21 cellular contexts compared by ENCODE assay signal in the genomic region with DNA sequence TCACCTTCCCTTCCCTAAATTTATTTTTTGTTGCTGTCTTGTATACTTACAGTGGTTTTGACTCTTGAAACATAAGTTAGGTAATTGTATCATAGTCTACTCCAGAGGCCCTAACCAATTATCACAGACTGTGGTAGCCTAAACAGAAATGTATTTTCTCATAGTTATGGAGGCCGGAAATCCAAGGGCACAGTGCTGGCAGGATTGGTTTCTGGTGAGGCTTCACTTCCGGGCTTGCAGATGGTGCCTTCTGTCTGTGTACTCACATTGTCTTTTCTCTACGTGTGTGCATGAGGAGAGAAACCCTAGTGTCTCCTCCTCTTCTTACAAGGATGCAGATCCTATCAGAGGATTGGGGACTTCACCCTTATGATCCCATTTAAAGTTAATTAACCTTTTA.
"Had no signal": no experiment of that assay in that cellular context is flagged by ENCODE, and none has a peak within 500 bp of the region (broad histone marks: within the 10 kb centered on the region; RNA-seq: fewer than 3 reads in every experiment).

No MANE protein-coding gene starts in this region.

- H3K4me1 ChIP-seq: pancreas, spleen had no signal

- H3K27me3 Mint-ChIP-seq: activated CD4-positive, alpha-beta T cell treated with anti-CD3 and anti-CD28 coated beads, Interleukin-2, amount 10 ng/mL, durations not matched to agents 24 days and 14 days; activated CD8-positive, alpha-beta T cell treated with anti-CD3 and anti-CD28 coated beads for 36 hours; activated naive CD8-positive, alpha-beta T cell treated with anti-CD3 and anti-CD28 coated beads for 36 hours; dendritic cell treated with granulocyte-macrophage colony-stimulating factor and Interleukin-4, amounts not matched to agents 40 ng/mL and 50 ng/mL, for 4 days; stimulated activated memory B cell treated with anti-CD40 and anti-IgM and Interleukin-4, amounts not matched to agents 10 μg/mL and 1 μg/mL and 100 μg/mL, for 72 hours had no signal

- H3K9me3 Mint-ChIP-seq: activated T-helper 17 cell treated with anti-CD3 and anti-CD28 coated beads, Interleukin-2, amount 50 U/mL, for 72 hours; T-helper 2 cell treated with Interferon-gamma antibody and Interleukin-4, amounts not matched to agents 5 μg/mL and 100 μg/mL, for 36 hours had no signal

- H3K27ac ChIP-seq: pancreas, spleen, thoracic aorta had no signal

- H3K4me1 Mint-ChIP-seq: activated CD4-positive, alpha-beta T cell treated with anti-CD3 and anti-CD28 coated beads, Interleukin-2, amount 10 ng/mL, durations not matched to agents 24 days and 14 days; activated naive CD8-positive, alpha-beta T cell treated with anti-CD3 and anti-CD28 coated beads for 36 hours; activated T-helper 17 cell treated with anti-CD3 and anti-CD28 coated beads, Interleukin-2, amount 50 U/mL, for 72 hours; naive thymus-derived CD4-positive, alpha-beta T cell; stimulated activated memory B cell treated with anti-CD40 and anti-IgM and Interleukin-4, amounts not matched to agents 10 μg/mL and 1 μg/mL and 100 μg/mL, for 72 hours had no signal

- H3K4me3 Mint-ChIP-seq: activated CD4-positive, alpha-beta T cell treated with anti-CD3 and anti-CD28 coated beads, Interleukin-2, amount 10 ng/mL, durations not matched to agents 24 days and 14 days; activated CD8-positive, alpha-beta T cell treated with anti-CD3 and anti-CD28 coated beads for 36 hours; activated naive CD8-positive, alpha-beta T cell treated with anti-CD3 and anti-CD28 coated beads for 36 hours; activated T-helper 17 cell treated with anti-CD3 and anti-CD28 coated beads, Interleukin-2, amount 50 U/mL, for 72 hours; dendritic cell treated with granulocyte-macrophage colony-stimulating factor and Interleukin-4, amounts not matched to agents 40 ng/mL and 50 ng/mL, for 4 days; naive thymus-derived CD4-positive, alpha-beta T cell; stimulated activated memory B cell treated with anti-CD40 and anti-IgM and Interleukin-4, amounts not matched to agents 10 μg/mL and 1 μg/mL and 100 μg/mL, for 72 hours; T-helper 2 cell treated with Interferon-gamma antibody and Interleukin-4, amounts not matched to agents 5 μg/mL and 100 μg/mL, for 36 hours had no signal

- H3K36me3 ChIP-seq: pancreas, spleen, thoracic aorta had no signal

- H3K4me3 ChIP-seq: pancreas, spleen, thoracic aorta had no signal

- H3K27me3 ChIP-seq: pancreas, spleen had no signal

- H3K9me3 ChIP-seq: pancreas had no signal

- FAIRE-seq: islet of Langerhans, pancreas had no signal

- H3K36me3 Mint-ChIP-seq: activated naive CD8-positive, alpha-beta T cell treated with anti-CD3 and anti-CD28 coated beads for 36 hours; stimulated activated memory B cell treated with anti-CD40 and anti-IgM and Interleukin-4, amounts not matched to agents 10 μg/mL and 1 μg/mL and 100 μg/mL, for 72 hours had no signal

- DNase-seq: activated CD4-positive, alpha-beta T cell treated with anti-CD3 and anti-CD28 coated beads, Interleukin-2, amount 10 ng/mL, durations not matched to agents 24 days and 14 days; activated CD4-positive, CD25-positive, alpha-beta regulatory T cell; activated CD8-positive, alpha-beta T cell treated with anti-CD3 and anti-CD28 coated beads for 36 hours; activated naive CD4-positive, alpha-beta T cell; activated naive CD8-positive, alpha-beta T cell treated with anti-CD3 and anti-CD28 coated beads for 36 hours; activated T-cell treated with anti-CD3 and anti-CD28 coated beads, Interleukin-2, amount 50 U/mL, for 1 hour; amniotic stem cell; effector CD8-positive, alpha-beta T cell; hippocampal formation; left cardiac atrium; naive thymus-derived CD4-positive, alpha-beta T cell; spleen; stimulated activated CD4-positive, alpha-beta T cell treated with anti-CD3 and anti-CD28 coated beads, Interleukin-4, amount 100 ng/mL, for 4 hours had no signal

- H3K27ac Mint-ChIP-seq: activated CD4-positive, alpha-beta T cell treated with anti-CD3 and anti-CD28 coated beads, Interleukin-2, amount 10 ng/mL, durations not matched to agents 24 days and 14 days; activated CD8-positive, alpha-beta T cell treated with anti-CD3 and anti-CD28 coated beads for 36 hours; activated naive CD8-positive, alpha-beta T cell treated with anti-CD3 and anti-CD28 coated beads for 36 hours; activated T-helper 17 cell treated with anti-CD3 and anti-CD28 coated beads, Interleukin-2, amount 50 U/mL, for 72 hours; dendritic cell treated with granulocyte-macrophage colony-stimulating factor and Interleukin-4, amounts not matched to agents 40 ng/mL and 50 ng/mL, for 4 days; naive thymus-derived CD4-positive, alpha-beta T cell; stimulated activated memory B cell treated with anti-CD40 and anti-IgM and Interleukin-4, amounts not matched to agents 10 μg/mL and 1 μg/mL and 100 μg/mL, for 72 hours; T-helper 2 cell treated with Interferon-gamma antibody and Interleukin-4, amounts not matched to agents 5 μg/mL and 100 μg/mL, for 36 hours had no signal

- ATAC-seq: activated CD8-positive, alpha-beta T cell treated with anti-CD3 and anti-CD28 coated beads for 36 hours; activated T-helper 17 cell treated with anti-CD3 and anti-CD28 coated beads, Interleukin-2, amount 50 U/mL, for 72 hours; esophagus mucosa; left cardiac atrium; naive thymus-derived CD4-positive, alpha-beta T cell; stimulated activated memory B cell treated with anti-CD40 and anti-IgM and Interleukin-4, amounts not matched to agents 10 μg/mL and 1 μg/mL and 100 μg/mL, for 72 hours had no signal
